Comparison of ENCODE assay signal across 30 cellular contexts in genomic region chr19:17414097-17414496, GRCh38. TPM values are rescaled to one million over a fixed set of nuclear protein-coding genes. Genes with fewer than 3 reads are reported as not detected.
DNase-seq lines count a peak whose midpoint lies in the region; ATAC-seq, FAIRE-seq and TF ChIP-seq lines count a peak whose summit lies in the region.
"Had no signal": no experiment of that assay in that cellular context is flagged by ENCODE, and none has a peak within 500 bp of the region (broad histone marks: within the 10 kb centered on the region; RNA-seq: fewer than 3 reads in every experiment).

No MANE protein-coding gene starts in this region.

- H4K91ac ChIP-seq in H1 (replicated peaks; ENCODE audit: insufficient read length, low read length), result no peak overlapping the region

- H3K4me1 Mint-ChIP-seq in nephron progenitor cell, result peaks cover 74% of the 10 kb centered on the region

- H3K9me3 ChIP-seq in DOHH2 (ENCODE audit: control insufficient read depth, insufficient read depth, low read length), result no peaks in the 10 kb centered on the region
- H3K9me3 ChIP-seq in HUES48 (ENCODE audit: control insufficient read depth, insufficient read depth, low read length), result no peaks in the 10 kb centered on the region
- no peaks in the 10 kb centered on the region for H3K9me3 ChIP-seq in H1 (ENCODE audit: insufficient read depth in 2 of 2, low read depth in 1 of 2, low read length in 1 of 2)
- H3K9me3 ChIP-seq: BLaER1 treated with 17β-estradiol and CSF1 and Interleukin-3, amounts not matched to agents 10 nM and 100 nM; SJCRH30 had no signal

- 93% methylated on average over 8 of the region's 8 CpGs; no CpG with 5 or more reads in 1 of the 2 experiments for WGBS in H1 (ENCODE audit: extremely low coverage in 1 of 2, insufficient coverage in 1 of 2, insufficient read length in 1 of 2, insufficient replicate concordance in 2 of 2, low coverage in 1 of 2, low lambda C conversion rate in 2 of 2, missing lambda C conversion rate in 1 of 2), 2 experiments

- H3K56ac ChIP-seq in H1 (replicated peaks; ENCODE audit: insufficient read length, low read depth, low read length), result no peak overlapping the region

- H3K27me3 Mint-ChIP-seq in nephron progenitor cell (ENCODE audit: low read depth, poor library complexity), result peaks cover 3% of the 10 kb centered on the region
- H3K27me3 Mint-ChIP-seq: CD4-positive, alpha-beta T cell had no signal

- H2BK15ac ChIP-seq in H1 (ENCODE audit: low read length), result no peak overlapping the region

- H3K23ac ChIP-seq in H1 (ENCODE audit: insufficient read length), result no peak overlapping the region

- POLR2A ChIA-PET in H1 (lab: Charles Lee; ENCODE audit: partially characterized antibody), result interaction anchor here (0.9 to 6.1 kb wide), 3 partner anchors 9 to 11 kb away, joined by 4 to 44 read pairs (median 12); partner anchors contain the start of gene BST2

- H3K79me1 ChIP-seq in H1 (ENCODE audit: low read depth, low read length), result no peaks in the 10 kb centered on the region

- H3K36me3 ChIP-seq in DOHH2 (ENCODE audit: control insufficient read depth, low read length), result peaks cover 52% of the 10 kb centered on the region
- no peaks in the 10 kb centered on the region for H3K36me3 ChIP-seq in HUES48 (ENCODE audit: control insufficient read depth, insufficient read depth, low read length)
- H3K36me3 ChIP-seq in H1 (ENCODE audit: control insufficient read depth in 2 of 4, insufficient read depth in 4 of 4, low read length in 3 of 4), result peaks cover 0 to 7% (median 0%) of the 10 kb centered on the region in 4 experiments; a peak in 2 of 8 replicates
- H3K36me3 ChIP-seq: SJCRH30 had no signal

- peak overlapping the region; percentile 97 for H3K27ac Mint-ChIP-seq in nephron progenitor cell
- H3K27ac Mint-ChIP-seq: CD4-positive, alpha-beta T cell had no signal

- no peaks in the 10 kb centered on the region for H3K9me2 ChIP-seq in DOHH2 (replicated peaks; ENCODE audit: control insufficient read depth, low read length)

- H3K27me3 ChIP-seq in DOHH2 (ENCODE audit: control insufficient read depth, low read length) (no peaks in the 10 kb centered on the region), HUES48 (ENCODE audit: control insufficient read depth, insufficient read depth, low read length) (peaks cover 11% of the 10 kb centered on the region), H1 (replicated peaks in 1 of 4; ENCODE audit: control insufficient read depth in 3 of 4, extremely low read depth in 1 of 4, insufficient read depth in 3 of 4, low read length in 3 of 4) (peaks cover 0 to 6% (median 0%) of the 10 kb centered on the region in 4 experiments; a peak in 2 of 7 replicates)
- H3K27me3 ChIP-seq: BLaER1 treated with 17β-estradiol and CSF1 and Interleukin-3, amounts not matched to agents 10 nM and 100 nM; SJCRH30 had no signal

- H3K79me2 ChIP-seq in DOHH2 (ENCODE audit: control insufficient read depth, low read length) (peaks cover 49% of the 10 kb centered on the region), H1 (ENCODE audit: control insufficient read depth in 1 of 2, insufficient read depth in 2 of 2, low read length in 2 of 2) (no peaks in the 10 kb centered on the region)

- H3K9me3 Mint-ChIP-seq in nephron progenitor cell, result no peaks in the 10 kb centered on the region
- H3K9me3 Mint-ChIP-seq: CD4-positive, alpha-beta T cell; GM23338 had no signal

- no peak for TF ChIP-seq RAD21 in H1 (IDR thresholded peaks at IDR 0.05 in 1 of 2, conservative IDR thresholded peaks at IDR 0.05 in 1 of 2; ENCODE audit: low read depth in 2 of 2, low read length in 2 of 2)

- DNase-seq in H1 (ENCODE audit: low read depth in 1 of 2, low spot score in 2 of 2) (no peak), nephron progenitor cell (no peak), NCI-H2227 treated with DMSO at 0.1 percent for 48 hours (lab: John Stamatoyannopoulos, UW) (no peak), SW480 (ENCODE audit: low spot score) (no peak), occipital lobe (lab: John Stamatoyannopoulos, UW) (no peak)
- DNase-seq: AML-193; CD4-positive, alpha-beta T cell; HCEC 1CT; IMR-90; KG1; MM.1S; NCI-H1417; NCI-H1694; NCI-H2081; NCI-H226; NCI-H510A; NCI-H69; PC-3; SJCRH30 had no signal

- H3K9ac ChIP-seq in HUES48 (ENCODE audit: low read depth, low read length) (no peak overlapping the region), H1 (replicated peaks in 1 of 4; ENCODE audit: extremely low read depth in 1 of 4, low read depth in 3 of 4, low read length in 3 of 4) (no peak overlapping the region)

- H3K4me2 ChIP-seq in DOHH2 (ENCODE audit: low read length) (no peak overlapping the region; the same call in 1 of the 2 replicates), H1 (ENCODE audit: insufficient read depth in 1 of 2, low read depth in 2 of 2, low read length in 2 of 2) (peak overlapping the region in 1 of 2 experiments; percentile 76; a peak in 1 of 4 replicates)

- FAIRE-seq in H1 (lab: Jason Lieb, UNC), result no peak
- FAIRE-seq: A204.1, D721Med, GM18507 had no signal

- CTCF ChIA-PET in H1 (lab: Charles Lee; ENCODE audit: partially characterized antibody), result no interaction called here

- H4K20me1 ChIP-seq in DOHH2 (ENCODE audit: control insufficient read depth, insufficient read depth, low read depth, low read length), result no peaks in the 10 kb centered on the region
- H4K20me1 ChIP-seq in H1 (replicated peaks in 1 of 2; ENCODE audit: control insufficient read depth in 1 of 2, insufficient read depth in 2 of 2, low read length in 2 of 2), result no peaks in the 10 kb centered on the region
- H4K20me1 ChIP-seq: BLaER1 treated with 17β-estradiol and CSF1 and Interleukin-3, amounts not matched to agents 10 nM and 100 nM had no signal

- no peak overlapping the region for H2BK5ac ChIP-seq in H1 (ENCODE audit: low read depth, low read length)

- H3K4me3 ChIP-seq in DOHH2 (ENCODE audit: low read length) (no peak overlapping the region), HUES48 (ENCODE audit: low read depth, low read length) (no peak overlapping the region), H1 (ENCODE audit: extremely low read depth in 1 of 4, insufficient read depth in 2 of 4, low read depth in 3 of 4, low read length in 4 of 4) (no peak overlapping the region)
- H3K4me3 ChIP-seq: SJCRH30 had no signal

- peak overlapping the region; percentile 98; the same call in 1 of the 2 replicates for H2BK12ac ChIP-seq in H1 (ENCODE audit: low read depth, low read length)

- H3K23me2 ChIP-seq in H1 (ENCODE audit: low read depth, low read length), result peaks cover under 1% of the 10 kb centered on the region; the same call in 1 of the 2 replicates

- no peak overlapping the region for H2AFZ ChIP-seq in H1 (ENCODE audit: low read length)
- H2AFZ ChIP-seq: GM23338 had no signal

- H4K5ac ChIP-seq in H1 (ENCODE audit: insufficient read length, low read depth, low read length), result no peak overlapping the region

- no peak overlapping the region for H2BK120ac ChIP-seq in H1 (replicated peaks; ENCODE audit: low read depth, low read length)

- H2AK5ac ChIP-seq in H1 (ENCODE audit: low read depth, low read length), result no peak overlapping the region

- H3K27ac ChIP-seq in DOHH2 (ENCODE audit: low read depth, low read length), result peak overlapping the region; percentile 94
- H3K27ac ChIP-seq in HUES48 (ENCODE audit: low read depth, low read length), result peak overlapping the region; percentile 94
- H3K27ac ChIP-seq in H1 (ENCODE audit: low read depth, low read length), result no peak overlapping the region
- H3K27ac ChIP-seq: SJCRH30 had no signal

- no peak for TF ChIP-seq EP300 in H1 (IDR thresholded peaks at IDR 0.05; ENCODE audit: borderline replicate concordance in 1 of 2, low read depth in 2 of 2, low read length in 2 of 2)

- H3K14ac ChIP-seq in H1 (ENCODE audit: insufficient read length), result no peak overlapping the region

- H2BK20ac ChIP-seq in H1 (ENCODE audit: low read length), result no peak overlapping the region

- TF ChIP-seq CTCF in DOHH2 (IDR thresholded peaks at IDR 0.05; ENCODE audit: low read depth, low read length, poor library complexity, severe bottlenecking) (no peak), H1 (IDR thresholded peaks at IDR 0.05; ENCODE audit: control extremely low read depth in 1 of 3, insufficient read depth in 1 of 3, low read depth in 1 of 3, low read length in 3 of 3) (no peak), nephron progenitor cell (IDR thresholded peaks at IDR 0.05) (no peak)

- TF ChIP-seq POLR2A in H1 (IDR thresholded peaks at IDR 0.05; ENCODE audit: control extremely low read depth in 1 of 2, low read depth in 2 of 2, low read length in 2 of 2), result no peak

- H3F3A ChIP-seq in DOHH2 (ENCODE audit: control insufficient read depth, insufficient read depth), result peaks cover 22% of the 10 kb centered on the region

- no peak for ATAC-seq in SK-N-SH treated with all-trans-retinoic acid at 6 μM for 48 hours
- ATAC-seq: PC-3 had no signal

- H3K4ac ChIP-seq in H1 (replicated peaks; ENCODE audit: insufficient read length, low read depth, low read length), result no peak overlapping the region

- H3K36me3 Mint-ChIP-seq in nephron progenitor cell (ENCODE audit: low read depth), result peaks cover 14% of the 10 kb centered on the region

- H3K4me1 ChIP-seq in DOHH2 (ENCODE audit: control insufficient read depth, low read length), result peaks cover 54% of the 10 kb centered on the region
- peaks cover 19% of the 10 kb centered on the region; the same call in 1 of the 2 replicates for H3K4me1 ChIP-seq in HUES48 (ENCODE audit: control insufficient read depth, insufficient read depth, low read length)
- H3K4me1 ChIP-seq in H1 (replicated peaks in 1 of 4; ENCODE audit: control insufficient read depth in 3 of 4, insufficient read depth in 4 of 4, low read length in 3 of 4), result peaks cover 2 to 11% (median 4%) of the 10 kb centered on the region in 4 experiments; a peak in 5 of 7 replicates

- no peak overlapping the region for H4K8ac ChIP-seq in H1 (ENCODE audit: extremely low read depth, insufficient read depth, low read length)

- peak overlapping the region; percentile 56; the same call in 1 of the 2 replicates for H3K18ac ChIP-seq in H1 (ENCODE audit: extremely low read depth, low read length)

- peak overlapping the region; percentile 42 for H3K4me3 Mint-ChIP-seq in nephron progenitor cell
- H3K4me3 Mint-ChIP-seq: CD4-positive, alpha-beta T cell had no signal

RNA-seq across cellular contexts. Expression of gene MVB12A, which starts 5.8 kb away (rescaled TPM):
- 36.8 and 37.9 TPM in 2 replicates for total RNA-seq in H1 (2021; fragmentation: NEBNext Ultra II Directional; extraction: Animal tissue kit (Norgen Biotek cat#: 25700))
- 76.6 and 97.7 TPM in 2 replicates for polyA plus RNA-seq in H1 (2011; rRNA removed)
- 57.3 TPM for polyA plus RNA-seq in H1 (2011; cell fraction: cytosol; rRNA removed)
- polyA plus RNA-seq in H1 (2011; cell fraction: nucleus; rRNA removed), result 68.4 TPM
- 22.6 to 49.8 TPM (median 44.7 TPM) in 4 replicates for polyA plus RNA-seq in H1 (2012, experiment 1 of 2)
- polyA plus RNA-seq in H1 (2012, experiment 2 of 2), result 58.2 TPM
- polyA plus RNA-seq in H1 (2013, experiment 1 of 2), result 32.8 TPM
- polyA plus RNA-seq in H1 (2013, experiment 2 of 2), result 35.2 TPM
- polyA minus RNA-seq in H1 (2011; rRNA and poly(A)+ RNA removed), result 13.8 and 15.3 TPM in 2 replicates
- polyA minus RNA-seq in H1 (2011; cell fraction: cytosol; rRNA and poly(A)+ RNA removed), result 16.6 TPM
- polyA minus RNA-seq in H1 (2011; cell fraction: nucleus; rRNA and poly(A)+ RNA removed), result 21.0 TPM
- 19.3 TPM for total RNA-seq in occipital lobe

RNA-seq across cellular contexts. Expression of gene BST2, which starts 8.7 kb away (rescaled TPM):
- 16.8 and 18.1 TPM in 2 replicates for total RNA-seq in H1 (2021; fragmentation: NEBNext Ultra II Directional; extraction: Animal tissue kit (Norgen Biotek cat#: 25700))
- 72.8 and 117 TPM in 2 replicates for polyA plus RNA-seq in H1 (2011; rRNA removed)
- polyA plus RNA-seq in H1 (2011; cell fraction: cytosol; rRNA removed), result 114 TPM
- 72.3 TPM for polyA plus RNA-seq in H1 (2011; cell fraction: nucleus; rRNA removed)
- 50.2 to 77.7 TPM (median 65.9 TPM) in 4 replicates for polyA plus RNA-seq in H1 (2012, experiment 1 of 2)
- polyA plus RNA-seq in H1 (2012, experiment 2 of 2), result 123 TPM
- polyA plus RNA-seq in H1 (2013, experiment 1 of 2), result 23.1 TPM
- polyA plus RNA-seq in H1 (2013, experiment 2 of 2), result 28.3 TPM
- 29.3 and 39.6 TPM in 2 replicates for polyA minus RNA-seq in H1 (2011; rRNA and poly(A)+ RNA removed)
- 22.9 TPM for polyA minus RNA-seq in H1 (2011; cell fraction: cytosol; rRNA and poly(A)+ RNA removed)
- 25.5 TPM for polyA minus RNA-seq in H1 (2011; cell fraction: nucleus; rRNA and poly(A)+ RNA removed)
- 3.3 TPM for total RNA-seq in occipital lobe

RNA-seq across cellular contexts. Expression of gene CCDC194, which starts 20.1 kb away (rescaled TPM):
- not detected in 2 replicates for total RNA-seq in H1 (2021; fragmentation: NEBNext Ultra II Directional; extraction: Animal tissue kit (Norgen Biotek cat#: 25700))
- polyA plus RNA-seq in H1 (2011; rRNA removed), result 0.33 and 0.74 TPM in 2 replicates
- polyA plus RNA-seq in H1 (2011; cell fraction: cytosol; rRNA removed), result 0.54 TPM
- 1.4 TPM for polyA plus RNA-seq in H1 (2011; cell fraction: nucleus; rRNA removed)
- 0.20 to 0.72 TPM (median 0.42 TPM) in 3 of 4 replicates, not detected in the other for polyA plus RNA-seq in H1 (2012, experiment 1 of 2)
- not detected for polyA plus RNA-seq in H1 (2012, experiment 2 of 2)
- 0.18 TPM for polyA plus RNA-seq in H1 (2013, experiment 1 of 2)
- polyA plus RNA-seq in H1 (2013, experiment 2 of 2), result 0.17 TPM
- 0.22 and 0.54 TPM in 2 replicates for polyA minus RNA-seq in H1 (2011; rRNA and poly(A)+ RNA removed)
- not detected for polyA minus RNA-seq in H1 (2011; cell fraction: cytosol; rRNA and poly(A)+ RNA removed)
- polyA minus RNA-seq in H1 (2011; cell fraction: nucleus; rRNA and poly(A)+ RNA removed), result 1.4 TPM
- not detected for total RNA-seq in occipital lobe
- total RNA-seq: CD4-positive, alpha-beta T cell; IMR-90; PC-3; SJCRH30 had no signal
- polyA plus RNA-seq: AG04450, GM23338, IMR-90 had no signal

RNA-seq across cellular contexts. Expression of gene TMEM221, which starts 34.4 kb away (rescaled TPM):
- total RNA-seq in H1 (2021; fragmentation: NEBNext Ultra II Directional; extraction: Animal tissue kit (Norgen Biotek cat#: 25700)), result 1.4 and 1.6 TPM in 2 replicates
- 2.0 and 2.9 TPM in 2 replicates for polyA plus RNA-seq in H1 (2011; rRNA removed)
- polyA plus RNA-seq in H1 (2011; cell fraction: cytosol; rRNA removed), result 1.7 TPM
- 1.9 TPM for polyA plus RNA-seq in H1 (2011; cell fraction: nucleus; rRNA removed)
- polyA plus RNA-seq in H1 (2012, experiment 1 of 2), result 2.0 to 3.1 TPM (median 2.4 TPM) in 4 replicates
- polyA plus RNA-seq in H1 (2012, experiment 2 of 2), result 3.4 TPM
- 2.8 TPM for polyA plus RNA-seq in H1 (2013, experiment 1 of 2)
- 2.6 TPM for polyA plus RNA-seq in H1 (2013, experiment 2 of 2)
- 0.50 and 0.63 TPM in 2 replicates for polyA minus RNA-seq in H1 (2011; rRNA and poly(A)+ RNA removed)
- polyA minus RNA-seq in H1 (2011; cell fraction: cytosol; rRNA and poly(A)+ RNA removed), result 0.88 TPM
- not detected for polyA minus RNA-seq in H1 (2011; cell fraction: nucleus; rRNA and poly(A)+ RNA removed)
- 0.94 TPM for total RNA-seq in occipital lobe
- total RNA-seq: CD4-positive, alpha-beta T cell; Daoy; IMR-90 had no signal

RNA-seq across cellular contexts. Expression of gene PLVAP, which starts 37.0 kb away (rescaled TPM):
- total RNA-seq in H1 (2021; fragmentation: NEBNext Ultra II Directional; extraction: Animal tissue kit (Norgen Biotek cat#: 25700)), result 0.27 TPM in 1 of 2 replicates, not detected in the other
- polyA plus RNA-seq in H1 (2011; rRNA removed), result 0.32 and 0.35 TPM in 2 replicates
- polyA plus RNA-seq in H1 (2011; cell fraction: cytosol; rRNA removed), result 0.10 TPM
- 0.53 TPM for polyA plus RNA-seq in H1 (2011; cell fraction: nucleus; rRNA removed)
- polyA plus RNA-seq in H1 (2012, experiment 1 of 2), result 0.12 to 1.2 TPM (median 0.67 TPM) in 4 replicates
- polyA plus RNA-seq in H1 (2012, experiment 2 of 2), result 0.41 TPM
- 0.08 TPM for polyA plus RNA-seq in H1 (2013, experiment 1 of 2)
- 0.06 TPM for polyA plus RNA-seq in H1 (2013, experiment 2 of 2)
- polyA minus RNA-seq in H1 (2011; rRNA and poly(A)+ RNA removed), result not detected in 2 replicates
- not detected for polyA minus RNA-seq in H1 (2011; cell fraction: cytosol; rRNA and poly(A)+ RNA removed)
- not detected for polyA minus RNA-seq in H1 (2011; cell fraction: nucleus; rRNA and poly(A)+ RNA removed)
- total RNA-seq in occipital lobe, result 0.94 TPM
- total RNA-seq: CD4-positive, alpha-beta T cell; Daoy; G401; GM23338; IMR-90; PC-3; SJCRH30 had no signal
- polyA plus RNA-seq: AG04450, GM23338, IMR-90 had no signal
